Comparison of ENCODE assay signal across 18 cellular contexts in the genomic region with DNA sequence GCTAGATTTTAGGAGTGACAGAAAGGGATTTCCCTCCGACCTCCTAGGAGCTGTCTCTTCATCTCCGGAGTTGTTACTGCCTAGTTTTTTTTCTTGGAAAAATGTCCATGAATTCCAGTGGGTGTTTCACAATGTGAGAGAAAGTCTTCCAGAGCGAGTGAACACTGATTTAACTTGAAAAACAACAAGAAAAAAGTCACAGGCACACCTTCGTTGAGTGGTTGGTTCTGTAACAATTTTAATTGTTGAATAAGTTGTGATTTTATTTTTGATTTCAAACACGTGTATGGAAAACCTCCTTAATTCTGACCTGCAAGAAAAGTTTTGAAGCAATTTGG. TPM values are rescaled to one million over a fixed set of nuclear protein-coding genes. Genes with fewer than 3 reads are reported as not detected.
DNase-seq lines count a peak whose midpoint lies in the region; ATAC-seq, FAIRE-seq and TF ChIP-seq lines count a peak whose summit lies in the region.
"Had no signal": no experiment of that assay in that cellular context is flagged by ENCODE, and none has a peak within 500 bp of the region (broad histone marks: within the 10 kb centered on the region; RNA-seq: fewer than 3 reads in every experiment).

No MANE protein-coding gene starts in this region.

- intact Hi-C loops in MCF 10A (cut with micrococcal nuclease) = loop anchor here (5.0 to 10.0 kb wide), 3 partner anchors 83 to 413 kb away; no protein-coding TSS in a partner anchor
- intact Hi-C loops in spleen (cut with DNase I; ENCODE audit: low total_unique reads) = no loop called here

- TF ChIP-seq RAD21 in A549 (conservative IDR thresholded peaks at IDR 0.05 in 1 of 2, IDR thresholded peaks at IDR 0.05 in 1 of 2) = no peak

- BruUV-seq in MCF 10A (replicated peaks; lab: Mats Ljungman, UMichigan) = TSS peak; percentile 21

- peak overlapping the region; percentile 90 for H3K4me3 Mint-ChIP-seq in MCF 10A (ENCODE audit: unreplicated experiment)
- H3K4me3 Mint-ChIP-seq: activated naive CD4-positive, alpha-beta T cell treated with anti-CD3 and anti-CD28 coated beads for 36 hours had no signal

- CTCF ChIA-PET in A549 (lab: Yijun Ruan, JAX) (interaction anchor here (0.8 to 6.1 kb wide), 5 partner anchors 15 to 429 kb away, joined by 3 to 121 read pairs (median 4); no protein-coding TSS in a partner anchor), MCF 10A (lab: Yijun Ruan, JAX) (interaction anchor here (0.7 to 8.5 kb wide), 9 partner anchors 14 to 701 kb away, joined by 3 to 121 read pairs (median 4); no protein-coding TSS in a partner anchor)

- POLR2A ChIA-PET in A549 (lab: Yijun Ruan, JAX) (no interaction called here), MCF 10A (lab: Yijun Ruan, JAX) (interaction anchor here (0.7 to 4.5 kb wide), 15 partner anchors 21 to 699 kb away, joined by 3 to 71 read pairs (median 4); no protein-coding TSS in a partner anchor)

- H3K4me2 ChIP-seq in A549 = peak overlapping the region; percentile 96

- H3K36me3 ChIP-seq in HAP-1 (replicated peaks) (peaks cover 35% of the 10 kb centered on the region), iPS-18a (ENCODE audit: control insufficient read depth, low read depth, low read length) (peaks cover 8% of the 10 kb centered on the region), spleen (no peaks in the 10 kb centered on the region)
- H3K36me3 ChIP-seq: SJSA1 had no signal

- H3K27ac ChIP-seq in A549 (peak overlapping the region in 1 of 2 experiments; percentile 94; a peak in 2 of 6 replicates), iPS-18a (ENCODE audit: low read length) (no peak overlapping the region), spleen (no peak overlapping the region)
- H3K27ac ChIP-seq: SJSA1, testis had no signal

- H3K9me3 Mint-ChIP-seq in MCF 10A (ENCODE audit: unreplicated experiment) = no peaks in the 10 kb centered on the region
- H3K9me3 Mint-ChIP-seq: activated naive CD4-positive, alpha-beta T cell treated with anti-CD3 and anti-CD28 coated beads for 36 hours had no signal

- H3K27ac Mint-ChIP-seq in MCF 10A (ENCODE audit: low read depth, unreplicated experiment) = peak overlapping the region; percentile 80
- H3K27ac Mint-ChIP-seq: activated naive CD4-positive, alpha-beta T cell treated with anti-CD3 and anti-CD28 coated beads for 36 hours had no signal

- TF ChIP-seq CTCF in A549 (IDR thresholded peaks at IDR 0.05) = no peak
- TF ChIP-seq CTCF in MCF 10A (IDR thresholded peaks at IDR 0.05; ENCODE audit: unreplicated experiment) = no peak
- TF ChIP-seq CTCF in spleen (IDR thresholded peaks at IDR 0.05 in 8 of 11, conservative IDR thresholded peaks at IDR 0.05 in 3 of 11) = no peak

- H3K4me1 ChIP-seq in A549 (peaks cover 52% of the 10 kb centered on the region), HAP-1 (peaks cover 53% of the 10 kb centered on the region), iPS-18a (ENCODE audit: control insufficient read depth, low read depth, low read length) (peaks cover 53% of the 10 kb centered on the region), spleen (peaks cover 24 to 40% (median 34%) of the 10 kb centered on the region in 6 donors)

- peaks cover 37% of the 10 kb centered on the region for H3K4me1 Mint-ChIP-seq in MCF 10A (ENCODE audit: insufficient read depth, unreplicated experiment)

- no peak for TF ChIP-seq EP300 in A549 (IDR thresholded peaks at IDR 0.05)

- FAIRE-seq in A549 (lab: Jason Lieb, UNC) = no peak
- FAIRE-seq: TTC549 had no signal

- no peak overlapping the region for H3K9ac ChIP-seq in iPS-18a (ENCODE audit: low read length)

- no peaks in the 10 kb centered on the region for H3K27me3 ChIP-seq in HAP-1 (ENCODE audit: low read depth)
- peaks cover 87% of the 10 kb centered on the region for H3K27me3 ChIP-seq in iPS-18a (ENCODE audit: control insufficient read depth, insufficient read depth, low read length)
- H3K27me3 ChIP-seq in spleen (replicated peaks in 1 of 7) = peaks cover 21 to 100% (median 89%) of the 10 kb centered on the region in 7 donors
- H3K27me3 ChIP-seq: testis had no signal

- no peaks in the 10 kb centered on the region for H3K9me3 ChIP-seq in A549
- H3K9me3 ChIP-seq in HAP-1 = no peaks in the 10 kb centered on the region
- H3K9me3 ChIP-seq in iPS-18a (ENCODE audit: control insufficient read depth, low read depth, low read length) = no peaks in the 10 kb centered on the region
- no peaks in the 10 kb centered on the region for H3K9me3 ChIP-seq in spleen
- H3K9me3 ChIP-seq: testis had no signal

- TF ChIP-seq POLR2A in A549 (IDR thresholded peaks at IDR 0.05; ENCODE audit: low read length) (no peak), spleen (IDR thresholded peaks at IDR 0.05) (no peak)

- DNase-seq in A549 (ENCODE audit: low read depth in 1 of 2, low spot score in 1 of 2) (no peak), HAP-1 (ENCODE audit: low spot score in 2 of 2) (no peak), MCF 10A (ENCODE audit: unreplicated experiment) (peak; percentile 19), SW480 (ENCODE audit: low spot score) (no peak), spleen (no peak)
- DNase-seq: activated naive CD4-positive, alpha-beta T cell treated with anti-CD3 and anti-CD28 coated beads for 36 hours; central memory CD4-positive, alpha-beta T cell; DMS53; NCI-H2107; occipital lobe; stimulated activated CD4-positive, alpha-beta T cell treated with anti-CD3 and anti-CD28 coated beads, Interleukin-12 subunit alpha, Interleukin-12 subunit beta, amount 100 ng/mL, for 4 hours; testis had no signal

- H3K27me3 Mint-ChIP-seq in MCF 10A (ENCODE audit: insufficient read depth, unreplicated experiment) = no peaks in the 10 kb centered on the region

- ATAC-seq in A549 (no peak), HG02798 (IDR thresholded peaks at IDR 0.05; ENCODE audit: poor library complexity, unreplicated experiment) (no peak), GM18868 (IDR thresholded peaks at IDR 0.05; ENCODE audit: unreplicated experiment) (no peak)

- H3K4me3 ChIP-seq in A549 (peak overlapping the region; percentile 86), HAP-1 (peak overlapping the region; percentile 80), iPS-18a (ENCODE audit: low read length) (peak overlapping the region; percentile 68), spleen (no peak overlapping the region)
- H3K4me3 ChIP-seq: lung, SJSA1 had no signal

- 60% methylated on average over 5 of the region's 5 CpGs for WGBS in A549 (ENCODE audit: missing lambda C conversion rate)
- 19 to 25% (median 21%) methylated on average over 5 of the region's 5 CpGs for WGBS in spleen, 5 donors

- peaks cover 29% of the 10 kb centered on the region for H3K36me3 Mint-ChIP-seq in MCF 10A (ENCODE audit: insufficient read depth, unreplicated experiment)

- in situ Hi-C loops in HAP-1 (cut with MboI; ENCODE audit: low sequenced_read_pairs) = no loop called here

TF ChIP-seq in A549, 52 proteins besides CTCF, POLR2A, EP300 and RAD21 (continues in another document):
- no peak for TF ChIP-seq ESRRA (IDR thresholded peaks at IDR 0.05; ENCODE audit: borderline replicate concordance, low read length)
- TF ChIP-seq, protein P1, sequence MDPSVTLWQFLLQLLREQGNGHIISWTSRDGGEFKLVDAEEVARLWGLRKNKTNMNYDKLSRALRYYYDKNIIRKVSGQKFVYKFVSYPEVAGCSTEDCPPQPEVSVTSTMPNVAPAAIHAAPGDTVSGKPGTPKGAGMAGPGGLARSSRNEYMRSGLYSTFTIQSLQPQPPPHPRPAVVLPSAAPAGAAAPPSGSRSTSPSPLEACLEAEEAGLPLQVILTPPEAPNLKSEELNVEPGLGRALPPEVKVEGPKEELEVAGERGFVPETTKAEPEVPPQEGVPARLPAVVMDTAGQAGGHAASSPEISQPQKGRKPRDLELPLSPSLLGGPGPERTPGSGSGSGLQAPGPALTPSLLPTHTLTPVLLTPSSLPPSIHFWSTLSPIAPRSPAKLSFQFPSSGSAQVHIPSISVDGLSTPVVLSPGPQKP (IDR thresholded peaks at IDR 0.05; ENCODE audit: low read depth, low read length) = no peak
- no peak for TF ChIP-seq MAFK (IDR thresholded peaks at IDR 0.05; ENCODE audit: partially characterized antibody)
- no peak for TF ChIP-seq RCOR1 (IDR thresholded peaks at IDR 0.05; ENCODE audit: low read depth, low read length)
- no peak for TF ChIP-seq HOXA7 (CRISPR knock-in tag; IDR thresholded peaks at IDR 0.05)
- TF ChIP-seq FOSB (CRISPR knock-in tag; IDR thresholded peaks at IDR 0.05) = no peak
- no peak for TF ChIP-seq CHD2 (IDR thresholded peaks at IDR 0.05; ENCODE audit: low read length, partially characterized antibody)
- TF ChIP-seq, protein P2, sequence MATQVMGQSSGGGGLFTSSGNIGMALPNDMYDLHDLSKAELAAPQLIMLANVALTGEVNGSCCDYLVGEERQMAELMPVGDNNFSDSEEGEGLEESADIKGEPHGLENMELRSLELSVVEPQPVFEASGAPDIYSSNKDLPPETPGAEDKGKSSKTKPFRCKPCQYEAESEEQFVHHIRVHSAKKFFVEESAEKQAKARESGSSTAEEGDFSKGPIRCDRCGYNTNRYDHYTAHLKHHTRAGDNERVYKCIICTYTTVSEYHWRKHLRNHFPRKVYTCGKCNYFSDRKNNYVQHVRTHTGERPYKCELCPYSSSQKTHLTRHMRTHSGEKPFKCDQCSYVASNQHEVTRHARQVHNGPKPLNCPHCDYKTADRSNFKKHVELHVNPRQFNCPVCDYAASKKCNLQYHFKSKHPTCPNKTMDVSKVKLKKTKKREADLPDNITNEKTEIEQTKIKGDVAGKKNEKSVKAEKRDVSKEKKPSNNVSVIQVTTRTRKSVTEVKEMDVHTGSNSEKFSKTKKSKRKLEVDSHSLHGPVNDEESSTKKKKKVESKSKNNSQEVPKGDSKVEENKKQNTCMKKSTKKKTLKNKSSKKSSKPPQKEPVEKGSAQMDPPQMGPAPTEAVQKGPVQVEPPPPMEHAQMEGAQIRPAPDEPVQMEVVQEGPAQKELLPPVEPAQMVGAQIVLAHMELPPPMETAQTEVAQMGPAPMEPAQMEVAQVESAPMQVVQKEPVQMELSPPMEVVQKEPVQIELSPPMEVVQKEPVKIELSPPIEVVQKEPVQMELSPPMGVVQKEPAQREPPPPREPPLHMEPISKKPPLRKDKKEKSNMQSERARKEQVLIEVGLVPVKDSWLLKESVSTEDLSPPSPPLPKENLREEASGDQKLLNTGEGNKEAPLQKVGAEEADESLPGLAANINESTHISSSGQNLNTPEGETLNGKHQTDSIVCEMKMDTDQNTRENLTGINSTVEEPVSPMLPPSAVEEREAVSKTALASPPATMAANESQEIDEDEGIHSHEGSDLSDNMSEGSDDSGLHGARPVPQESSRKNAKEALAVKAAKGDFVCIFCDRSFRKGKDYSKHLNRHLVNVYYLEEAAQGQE (IDR thresholded peaks at IDR 0.05) = no peak
- TF ChIP-seq HOXB5 (CRISPR knock-in tag; IDR thresholded peaks at IDR 0.05) = no peak
- no peak for TF ChIP-seq ZC3H11A (IDR thresholded peaks at IDR 0.05)

RNA-seq across cellular contexts. Expression of a gene that starts 2.9 kb away (rescaled TPM):
- polyA plus RNA-seq in A549 (2011; rRNA removed) (11.6 and 14.2 TPM in 2 replicates), A549 (2017; fragmentation: RNase III; extraction: RNeasy Plus Mini Kit Qiagen cat#74134 plus additional on column Dnase treatment) (9.1 to 9.6 TPM (median 9.2 TPM) in 3 replicates), spleen (under 1 TPM in 2 of 3 donors, not detected in 1; 0.03 to 0.10 TPM)
- 9.3 and 13.5 TPM in 2 replicates for polyA plus RNA-seq in A549 (2012; cell fraction: cytosol; rRNA removed)
- polyA plus RNA-seq in A549 (2012; cell fraction: nucleus; rRNA removed) = 19.6 and 19.7 TPM in 2 replicates
- 14.4 and 17.0 TPM in 2 replicates for polyA minus RNA-seq in A549 (2011; rRNA and poly(A)+ RNA removed)
- total RNA-seq in MCF 10A (2022) (13.2 and 14.9 TPM in 2 replicates), spleen (under 1 TPM in 1 of 7 donors, not detected in 6; 0.16 TPM)
- total RNA-seq: activated naive CD4-positive, alpha-beta T cell treated with anti-CD3 and anti-CD28 coated beads for 36 hours had no signal

Comparison
In these comparisons a context has a peak if more than half of its experiments do, and no peak if none do; other contexts are left out.
1. H3K4me3 ChIP-seq: peak in A549 (single experiment), HAP-1 (single experiment) and iPS-18a (single experiment); none in spleen (0 of 8).
2. RNA of a gene that starts 2.9 kb away (total RNA-seq): 13.2 to 14.9 TPM in MCF 10A; 0.16 TPM in spleen; every median in the first group is over 10 times any median in the second.